Comparison of ENCODE assay signal across 23 cellular contexts in the genomic region with DNA sequence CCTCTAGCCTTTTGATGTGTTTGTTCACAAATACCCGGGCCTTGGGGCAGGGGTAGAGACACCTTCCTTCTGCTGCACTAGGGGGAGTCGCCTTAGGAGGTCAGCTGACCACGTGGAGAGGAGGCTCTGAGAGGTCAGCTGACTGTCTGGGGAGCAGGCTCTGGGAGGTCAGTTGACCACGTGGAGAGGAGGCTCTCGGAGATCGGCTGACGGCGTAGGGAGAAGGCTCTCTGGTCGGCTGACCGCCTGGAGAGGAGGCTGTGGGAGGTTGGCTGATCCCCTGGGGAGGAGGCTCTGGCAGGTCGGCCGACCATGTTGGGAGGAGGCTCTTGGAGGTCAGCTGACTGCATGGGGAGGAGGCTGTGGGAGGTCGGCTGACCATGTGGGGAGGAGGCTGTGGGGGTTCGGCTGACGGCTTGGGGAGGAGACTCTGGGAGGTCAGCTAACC. TPM values are rescaled to one million over a fixed set of nuclear protein-coding genes. Genes with fewer than 3 reads are reported as not detected.
"Had no signal": no experiment of that assay in that cellular context is flagged by ENCODE, and none has a peak within 500 bp of the region (broad histone marks: within the 10 kb centered on the region; RNA-seq: fewer than 3 reads in every experiment).

No MANE protein-coding gene starts in this region.

- H3K27me3 Mint-ChIP-seq: activated CD8-positive, alpha-beta memory T cell treated with anti-CD3 and anti-CD28 coated beads, Interleukin-2, amount 10 ng/mL, durations not matched to agents 7 days and 5 days had no signal

- H3K9me3 ChIP-seq: gastrocnemius medialis, heart left ventricle, psoas muscle, tibial nerve, uterus had no signal

- H3K27ac Mint-ChIP-seq: activated CD4-positive, alpha-beta memory T cell treated with anti-CD3 and anti-CD28 coated beads, Interleukin-2, amount 10 ng/mL, durations not matched to agents 7 days and 5 days; activated CD8-positive, alpha-beta memory T cell treated with anti-CD3 and anti-CD28 coated beads, Interleukin-2, amount 10 ng/mL, durations not matched to agents 7 days and 5 days; activated naive CD8-positive, alpha-beta T cell treated with anti-CD3 and anti-CD28 coated beads for 36 hours; effector memory CD8-positive, alpha-beta T cell; nephron; stimulated activated naive CD8-positive, alpha-beta T cell treated with anti-CD3 and anti-CD28 coated beads, Interleukin-15, Interleukin-2, amounts not matched to agents 100 ng/mL and 50 ng/mL, for 24 hours had no signal

- DNase-seq: activated CD4-positive, alpha-beta memory T cell treated with anti-CD3 and anti-CD28 coated beads, Interleukin-2, amount 10 ng/mL, durations not matched to agents 7 days and 5 days; activated CD4-positive, alpha-beta T cell treated with anti-CD3 and anti-CD28 coated beads for 48 hours; activated CD8-positive, alpha-beta memory T cell treated with anti-CD3 and anti-CD28 coated beads, Interleukin-2, amount 10 ng/mL, durations not matched to agents 7 days and 5 days; activated naive CD8-positive, alpha-beta T cell treated with anti-CD3 and anti-CD28 coated beads for 36 hours; amniotic stem cell; effector memory CD8-positive, alpha-beta T cell; gastrocnemius medialis; heart left ventricle; midbrain; psoas muscle; SW 1271; uterus had no signal

- H3K4me1 ChIP-seq: gastrocnemius medialis, heart left ventricle, psoas muscle, tibial nerve, uterus had no signal

- H3K36me3 ChIP-seq: cardiac muscle cell, gastrocnemius medialis, heart left ventricle, tibial nerve, uterus had no signal

- H3K4me1 Mint-ChIP-seq: activated CD4-positive, alpha-beta memory T cell treated with anti-CD3 and anti-CD28 coated beads, Interleukin-2, amount 10 ng/mL, durations not matched to agents 7 days and 5 days; activated CD8-positive, alpha-beta memory T cell treated with anti-CD3 and anti-CD28 coated beads, Interleukin-2, amount 10 ng/mL, durations not matched to agents 7 days and 5 days; activated naive CD8-positive, alpha-beta T cell treated with anti-CD3 and anti-CD28 coated beads for 36 hours had no signal

- H3K27me3 ChIP-seq: cardiac muscle cell, gastrocnemius medialis, tibial nerve, uterus had no signal

- ATAC-seq: activated CD8-positive, alpha-beta memory T cell treated with anti-CD3 and anti-CD28 coated beads, Interleukin-2, amount 10 ng/mL, durations not matched to agents 7 days and 5 days; effector memory CD8-positive, alpha-beta T cell; gastrocnemius medialis; heart left ventricle; psoas muscle had no signal

- H3K27ac ChIP-seq: epithelial cell of prostate, gastrocnemius medialis, heart left ventricle, psoas muscle, tibial nerve, uterus had no signal

- H3K36me3 Mint-ChIP-seq: activated CD8-positive, alpha-beta memory T cell treated with anti-CD3 and anti-CD28 coated beads, Interleukin-2, amount 10 ng/mL, durations not matched to agents 7 days and 5 days; activated naive CD8-positive, alpha-beta T cell treated with anti-CD3 and anti-CD28 coated beads for 36 hours had no signal

- H3K4me3 Mint-ChIP-seq: activated CD4-positive, alpha-beta memory T cell treated with anti-CD3 and anti-CD28 coated beads, Interleukin-2, amount 10 ng/mL, durations not matched to agents 7 days and 5 days; activated CD8-positive, alpha-beta memory T cell treated with anti-CD3 and anti-CD28 coated beads, Interleukin-2, amount 10 ng/mL, durations not matched to agents 7 days and 5 days; activated naive CD8-positive, alpha-beta T cell treated with anti-CD3 and anti-CD28 coated beads for 36 hours; effector memory CD8-positive, alpha-beta T cell; nephron; stimulated activated naive CD8-positive, alpha-beta T cell treated with anti-CD3 and anti-CD28 coated beads, Interleukin-15, Interleukin-2, amounts not matched to agents 100 ng/mL and 50 ng/mL, for 24 hours had no signal

- H3K4me3 ChIP-seq: cardiac muscle cell, gastrocnemius medialis, heart left ventricle, psoas muscle, tibial nerve, uterus had no signal

- H3K9me3 Mint-ChIP-seq: activated CD4-positive, alpha-beta memory T cell treated with anti-CD3 and anti-CD28 coated beads, Interleukin-2, amount 10 ng/mL, durations not matched to agents 7 days and 5 days; activated naive CD8-positive, alpha-beta T cell treated with anti-CD3 and anti-CD28 coated beads for 36 hours; effector memory CD8-positive, alpha-beta T cell; nephron; stimulated activated naive CD8-positive, alpha-beta T cell treated with anti-CD3 and anti-CD28 coated beads, Interleukin-15, Interleukin-2, amounts not matched to agents 100 ng/mL and 50 ng/mL, for 24 hours had no signal

RNA-seq across cellular contexts. Expression of a gene that starts 59.6 kb away (rescaled TPM):
- total RNA-seq: activated CD4-positive, alpha-beta memory T cell treated with anti-CD3 and anti-CD28 coated beads, Interleukin-2, amount 10 ng/mL, durations not matched to agents 7 days and 5 days; activated CD8-positive, alpha-beta memory T cell treated with anti-CD3 and anti-CD28 coated beads, Interleukin-2, amount 10 ng/mL, durations not matched to agents 7 days and 5 days; activated naive CD8-positive, alpha-beta T cell treated with anti-CD3 and anti-CD28 coated beads for 36 hours; cardiac muscle cell; dermis microvascular lymphatic vessel endothelial cell; gastrocnemius medialis; heart left ventricle; liver; osteocyte; psoas muscle; right cardiac atrium; skeletal muscle tissue; T-helper 2 cell treated with Interferon-gamma antibody and Interleukin-4, amounts not matched to agents 100 ng/mL and 5 ng/mL, for 36 hours; tibial nerve; uterus had no signal
- polyA plus RNA-seq: heart left ventricle, liver, psoas muscle, right cardiac atrium had no signal
